ENCODE assay signal across 1 cellular context in the genomic region with DNA sequence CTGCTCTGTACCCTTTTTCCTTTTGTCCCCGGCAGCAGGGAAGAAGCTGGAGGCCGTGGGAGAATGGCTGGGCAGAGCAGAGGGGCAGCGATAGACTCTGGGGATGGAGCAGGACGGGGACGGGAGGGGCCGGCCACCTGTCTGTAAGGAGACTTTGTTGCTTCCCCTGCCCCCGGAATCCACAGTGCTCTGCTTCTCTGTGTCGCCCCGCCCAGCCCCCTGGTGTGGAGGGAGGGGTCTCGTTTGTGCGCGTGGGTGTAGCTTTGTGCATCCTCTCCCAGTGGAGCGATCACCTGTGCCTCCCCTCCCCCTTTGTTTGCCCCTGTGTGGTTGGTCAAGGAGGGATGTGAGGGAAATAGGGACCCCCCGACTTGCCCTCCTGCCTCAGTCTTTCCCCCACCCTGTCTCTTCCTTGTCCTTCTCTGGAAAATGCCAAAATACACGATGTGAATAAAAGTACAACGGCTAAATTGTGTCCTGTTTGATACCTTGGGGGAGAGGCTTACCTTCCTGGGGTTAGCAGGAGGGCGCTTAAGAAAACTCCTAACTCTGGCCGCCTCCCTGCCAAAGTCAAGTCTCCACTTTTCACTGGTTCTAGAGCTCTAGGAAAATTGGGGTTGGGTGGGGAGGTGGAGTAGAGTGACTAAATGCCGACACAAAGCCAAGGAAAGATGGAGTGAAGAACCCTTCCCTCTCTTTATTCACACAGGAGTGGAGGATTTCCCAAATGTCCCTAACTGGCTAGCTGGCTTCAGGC.
TF ChIP-seq lines count a peak whose summit lies in the region.

No MANE protein-coding gene starts in this region.

TF ChIP-seq in HepG2, 621 proteins besides CTCF, POLR2A, EP300 and RAD21:
- TF ChIP-seq SRY (CRISPR knock-in tag; IDR thresholded peaks at IDR 0.05) (peak; percentile 1; the same call in 1 of the 2 replicates), ZNF788 (CRISPR knock-in tag; IDR thresholded peaks at IDR 0.05; ENCODE audit: borderline replicate concordance) (0 out of 2 replicates have a peak, but pooled peaks have one; percentile 18), ARNT (IDR thresholded peaks at IDR 0.05) (no peak)
- TF ChIP-seq, protein P1, sequence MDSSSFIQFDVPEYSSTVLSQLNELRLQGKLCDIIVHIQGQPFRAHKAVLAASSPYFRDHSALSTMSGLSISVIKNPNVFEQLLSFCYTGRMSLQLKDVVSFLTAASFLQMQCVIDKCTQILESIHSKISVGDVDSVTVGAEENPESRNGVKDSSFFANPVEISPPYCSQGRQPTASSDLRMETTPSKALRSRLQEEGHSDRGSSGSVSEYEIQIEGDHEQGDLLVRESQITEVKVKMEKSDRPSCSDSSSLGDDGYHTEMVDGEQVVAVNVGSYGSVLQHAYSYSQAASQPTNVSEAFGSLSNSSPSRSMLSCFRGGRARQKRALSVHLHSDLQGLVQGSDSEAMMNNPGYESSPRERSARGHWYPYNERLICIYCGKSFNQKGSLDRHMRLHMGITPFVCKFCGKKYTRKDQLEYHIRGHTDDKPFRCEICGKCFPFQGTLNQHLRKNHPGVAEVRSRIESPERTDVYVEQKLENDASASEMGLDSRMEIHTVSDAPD (CRISPR knock-in tag; IDR thresholded peaks at IDR 0.05), result no peak
